23 cellular contexts compared by ENCODE assay signal in the genomic region with DNA sequence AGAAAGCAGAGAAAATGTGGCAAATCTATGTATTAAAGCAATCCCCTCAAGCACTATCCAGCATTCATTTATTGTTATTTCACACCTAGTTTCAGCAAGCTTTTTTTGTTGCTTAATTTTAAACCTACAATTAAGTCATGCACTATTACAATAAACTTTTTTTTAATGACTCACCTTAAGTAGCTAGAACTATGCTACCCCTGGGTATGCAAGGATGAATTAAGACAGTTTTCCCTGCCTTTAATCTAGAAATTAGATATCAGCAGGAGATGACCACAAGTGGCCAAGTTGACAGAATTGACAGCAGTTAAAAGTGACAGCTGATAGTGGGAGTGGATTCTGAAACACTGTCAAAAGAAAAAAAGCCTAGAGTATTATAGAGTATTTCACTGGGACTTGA. TPM values are rescaled to one million over a fixed set of nuclear protein-coding genes. Genes with fewer than 3 reads are reported as not detected.
DNase-seq lines count a peak whose midpoint lies in the region; ATAC-seq and TF ChIP-seq lines count a peak whose summit lies in the region.
"Had no signal": no experiment of that assay in that cellular context is flagged by ENCODE, and none has a peak within 500 bp of the region (broad histone marks: within the 10 kb centered on the region; RNA-seq: fewer than 3 reads in every experiment).

No MANE protein-coding gene starts in this region.

- H3K27me3 Mint-ChIP-seq in stimulated activated naive CD8-positive, alpha-beta T cell treated with anti-CD3 and anti-CD28 coated beads, Interleukin-15, amount 100 ng/mL, for 72 hours: no peaks in the 10 kb centered on the region
- H3K27me3 Mint-ChIP-seq: dendritic cell treated with granulocyte-macrophage colony-stimulating factor and Interleukin-4, amounts not matched to agents 40 ng/mL and 50 ng/mL, for 4 days; naive thymus-derived CD8-positive, alpha-beta T cell had no signal

- peak; percentile 37 for DNase-seq in ELR (ENCODE audit: low read depth)
- peak; percentile 34 for DNase-seq in LHCN-M2 (ENCODE audit: low read depth)
- no peak for DNase-seq in esophagus muscularis mucosa (ENCODE audit: extremely low spot score)
- no peak for DNase-seq in sigmoid colon
- DNase-seq in NCI-H146 (lab: John Stamatoyannopoulos, UW): no peak
- no peak for DNase-seq in stimulated activated naive CD8-positive, alpha-beta T cell treated with anti-CD3 and anti-CD28 coated beads, Interleukin-15, amount 100 ng/mL, for 72 hours
- no peak for DNase-seq in lower leg skin (ENCODE audit: low spot score in 2 of 2)
- DNase-seq: activated CD4-positive, alpha-beta T cell treated with anti-CD3 and anti-CD28 coated beads, Interleukin-2, amount 50 U/mL, for 48 hours; activated T-cell treated with anti-CD3 and anti-CD28 coated beads for 4 hours; DMS79; GF-D8; naive thymus-derived CD8-positive, alpha-beta T cell; NCI-H1092 treated with DMSO at 0.1 percent for 48 hours; NCI-H187 treated with DMSO at 0.1 percent for 48 hours; NCI-H226; occipital lobe; stimulated activated CD4-positive, alpha-beta T cell treated with anti-CD3 and anti-CD28 coated beads, Interleukin-1b, Interleukin-23, amount 100 ng/mL, for 48 hours; upper lobe of right lung had no signal

- H3K27ac Mint-ChIP-seq in stimulated activated naive CD8-positive, alpha-beta T cell treated with anti-CD3 and anti-CD28 coated beads, Interleukin-15, amount 100 ng/mL, for 72 hours: no peak overlapping the region
- H3K27ac Mint-ChIP-seq: activated naive CD4-positive, alpha-beta T cell treated with anti-CD3 and anti-CD28 coated beads, Interleukin-2, amount 50 U/mL, for 72 hours; dendritic cell treated with granulocyte-macrophage colony-stimulating factor and Interleukin-4, amounts not matched to agents 40 ng/mL and 50 ng/mL, for 4 days; naive thymus-derived CD8-positive, alpha-beta T cell had no signal

- H3K4me3 ChIP-seq in esophagus muscularis mucosa (no peak overlapping the region), sigmoid colon (no peak overlapping the region), lower leg skin (ENCODE audit: low read depth, poor library complexity, severe bottlenecking) (no peak overlapping the region)
- H3K4me3 ChIP-seq: BLaER1 treated with 17β-estradiol and CSF1 and Interleukin-3, amounts not matched to agents 10 nM and 100 nM; skin epidermis; upper lobe of right lung had no signal

- TF ChIP-seq CTCF in esophagus muscularis mucosa (IDR thresholded peaks at IDR 0.05): no peak
- no peak for TF ChIP-seq CTCF in sigmoid colon (IDR thresholded peaks at IDR 0.05)
- no peak for TF ChIP-seq CTCF in lower leg skin (IDR thresholded peaks at IDR 0.05)

- no peak overlapping the region for H3K4me3 Mint-ChIP-seq in stimulated activated naive CD8-positive, alpha-beta T cell treated with anti-CD3 and anti-CD28 coated beads, Interleukin-15, amount 100 ng/mL, for 72 hours
- H3K4me3 Mint-ChIP-seq: dendritic cell treated with granulocyte-macrophage colony-stimulating factor and Interleukin-4, amounts not matched to agents 40 ng/mL and 50 ng/mL, for 4 days; naive thymus-derived CD8-positive, alpha-beta T cell had no signal

- TF ChIP-seq POLR2A in esophagus muscularis mucosa (IDR thresholded peaks at IDR 0.05; ENCODE audit: low read depth) (no peak), sigmoid colon (IDR thresholded peaks at IDR 0.05) (no peak), lower leg skin (IDR thresholded peaks at IDR 0.05) (no peak)

- no peaks in the 10 kb centered on the region for H3K9me3 Mint-ChIP-seq in stimulated activated naive CD8-positive, alpha-beta T cell treated with anti-CD3 and anti-CD28 coated beads, Interleukin-15, amount 100 ng/mL, for 72 hours
- H3K9me3 Mint-ChIP-seq: activated naive CD4-positive, alpha-beta T cell treated with anti-CD3 and anti-CD28 coated beads, Interleukin-2, amount 50 U/mL, for 72 hours; dendritic cell treated with granulocyte-macrophage colony-stimulating factor and Interleukin-4, amounts not matched to agents 40 ng/mL and 50 ng/mL, for 4 days; naive thymus-derived CD8-positive, alpha-beta T cell had no signal

- ATAC-seq in HG02938 (IDR thresholded peaks at IDR 0.05; ENCODE audit: unreplicated experiment): no peak
- no peak for ATAC-seq in stimulated activated naive CD8-positive, alpha-beta T cell treated with anti-CD3 and anti-CD28 coated beads, Interleukin-15, amount 100 ng/mL, for 72 hours
- ATAC-seq: activated naive CD4-positive, alpha-beta T cell treated with anti-CD3 and anti-CD28 coated beads, Interleukin-2, amount 50 U/mL, for 72 hours; naive thymus-derived CD8-positive, alpha-beta T cell; upper lobe of right lung had no signal

- H3K9me3 ChIP-seq in esophagus muscularis mucosa (no peaks in the 10 kb centered on the region), sigmoid colon (no peaks in the 10 kb centered on the region)
- H3K9me3 ChIP-seq: BLaER1 treated with 17β-estradiol and CSF1 and Interleukin-3, amounts not matched to agents 10 nM and 100 nM; upper lobe of right lung had no signal

- H3K4me1 Mint-ChIP-seq in stimulated activated naive CD8-positive, alpha-beta T cell treated with anti-CD3 and anti-CD28 coated beads, Interleukin-15, amount 100 ng/mL, for 72 hours: peaks cover 32% of the 10 kb centered on the region

- H3K27ac ChIP-seq in esophagus muscularis mucosa (replicated peaks in 1 of 4) (peak overlapping the region; percentile 76 to 94 (median 92)), sigmoid colon (peak overlapping the region; percentile 71 to 97 (median 94))
- H3K27ac ChIP-seq: BLaER1 treated with 17β-estradiol and CSF1 and Interleukin-3, amounts not matched to agents 10 nM and 100 nM; skin epidermis; upper lobe of right lung had no signal

- intact Hi-C loops in esophagus muscularis mucosa (cut with DNase I): loop anchor here (10.0 kb wide), 1 partner anchor 57 kb away; no protein-coding TSS in a partner anchor
- intact Hi-C loops in sigmoid colon (cut with DNase I): no loop called here
- intact Hi-C loops in lower leg skin (cut with DNase I; ENCODE audit: low total_unique reads): no loop called here

- no peaks in the 10 kb centered on the region for H3K27me3 ChIP-seq in esophagus muscularis mucosa
- no peaks in the 10 kb centered on the region for H3K27me3 ChIP-seq in sigmoid colon
- H3K27me3 ChIP-seq: BLaER1 treated with 17β-estradiol and CSF1 and Interleukin-3, amounts not matched to agents 10 nM and 100 nM; upper lobe of right lung had no signal

- no peak for TF ChIP-seq EP300 in esophagus muscularis mucosa (IDR thresholded peaks at IDR 0.05)
- TF ChIP-seq EP300 in sigmoid colon (IDR thresholded peaks at IDR 0.05): no peak

- H3K36me3 ChIP-seq in esophagus muscularis mucosa: no peaks in the 10 kb centered on the region
- no peaks in the 10 kb centered on the region for H3K36me3 ChIP-seq in sigmoid colon
- H3K36me3 ChIP-seq: upper lobe of right lung had no signal

- peaks cover 62 to 100% (median 99%) of the 10 kb centered on the region in 4 donors for H3K4me1 ChIP-seq in esophagus muscularis mucosa
- H3K4me1 ChIP-seq in sigmoid colon: peaks cover 0 to 98% (median 88%) of the 10 kb centered on the region in 4 donors

RNA-seq across cellular contexts. Expression of gene ITGA1, which starts 20.0 kb away (rescaled TPM):
- total RNA-seq in LHCN-M2 (2014; rRNA removed): 4.3 and 14.8 TPM in 2 replicates
- 4.2 TPM for polyA plus RNA-seq in LHCN-M2 (2012)
- total RNA-seq in esophagus muscularis mucosa: 100 to 1,000 TPM; 228 to 302 (median 235) TPM
- total RNA-seq in sigmoid colon: 100 to 1,000 TPM; 162 to 511 (median 209) TPM
- 1 to 10 TPM; 1.8 to 8.0 (median 4.4) TPM for polyA plus RNA-seq in sigmoid colon
- total RNA-seq in lower leg skin: 10 to 100 TPM in 1 of 4 donors, 1 to 10 TPM in 3; 2.4 to 10.7 (median 5.4) TPM

RNA-seq across cellular contexts. Expression of gene PELO, which starts 20.0 kb away (rescaled TPM):
- total RNA-seq in LHCN-M2 (2014; rRNA removed) (16.0 and 18.3 TPM in 2 replicates), esophagus muscularis mucosa (10 to 100 TPM; 43.1 to 77.7 (median 69.7) TPM), sigmoid colon (10 to 100 TPM; 37.1 to 60.1 (median 44.7) TPM), lower leg skin (10 to 100 TPM; 13.3 to 16.5 (median 13.9) TPM)
- 16.1 TPM for polyA plus RNA-seq in LHCN-M2 (2012)
- polyA plus RNA-seq in sigmoid colon: 1 to 10 TPM; 3.9 to 8.3 (median 7.8) TPM

Comparison
In these comparisons a context has a peak if more than half of its experiments do, and no peak if none do; other contexts are left out.
1. DNase-seq: peak in ELR (single experiment) and LHCN-M2 (single experiment); none in esophagus muscularis mucosa (single experiment), sigmoid colon (single experiment), NCI-H146 (single experiment), stimulated activated naive CD8-positive, alpha-beta T cell treated with anti-CD3 and anti-CD28 coated beads, Interleukin-15, amount 100 ng/mL, for 72 hours (0 of 2) and lower leg skin (0 of 2).
2. RNA of gene ITGA1, which starts 20.0 kb away (total RNA-seq): 228 to 302 TPM in esophagus muscularis mucosa and 162 to 511 TPM in sigmoid colon; 2.4 to 10.7 TPM in lower leg skin and 4.3 to 14.8 TPM in LHCN-M2; every median in the first group is over 10 times any median in the second.